In genomic region chr15:57567909-57568308, GRCh38 we compare ENCODE assay signal across 28 cellular contexts. TPM values are rescaled to one million over a fixed set of nuclear protein-coding genes. Genes with fewer than 3 reads are reported as not detected.
"Had no signal": no experiment of that assay in that cellular context is flagged by ENCODE, and none has a peak within 500 bp of the region (broad histone marks: within the 10 kb centered on the region; RNA-seq: fewer than 3 reads in every experiment).

No MANE protein-coding gene starts in this region.

- H3K27ac Mint-ChIP-seq: activated CD4-positive, alpha-beta T cell treated with anti-CD3 and anti-CD28 coated beads, Interleukin-2, amount 10 ng/mL, durations not matched to agents 7 days and 5 days; activated CD8-positive, alpha-beta memory T cell treated with anti-CD3 and anti-CD28 coated beads, Interleukin-2, amount 10 ng/mL, durations not matched to agents 7 days and 5 days; activated CD8-positive, alpha-beta T cell treated with anti-CD3 and anti-CD28 coated beads for 36 hours; activated naive CD8-positive, alpha-beta T cell; activated T-helper 1 cell treated with anti-CD3 and anti-CD28 coated beads, Interleukin-12 subunit alpha, Interleukin-12 subunit beta, Interleukin-2, Interleukin-4 antibody, amounts not matched to agents 30 ng/mL and 10 ng/mL and 1 ng/mL, durations not matched to agents 14 hours and 24 hours and 36 hours; natural killer cell treated with Interleukin-12 subunit alpha and Interleukin-12 subunit beta and Interleukin-15 and Interleukin-18, amount 100 ng/mL, for 72 hours; stimulated activated naive CD8-positive, alpha-beta T cell treated with anti-CD3 and anti-CD28 coated beads, Interleukin-15, Interleukin-2, amounts not matched to agents 100 ng/mL and 50 ng/mL, for 24 hours; T-helper 2 cell treated with Interferon-gamma antibody and Interleukin-4, amounts not matched to agents 5 μg/mL and 100 μg/mL, for 36 hours had no signal

- H3K4me3 ChIP-seq: breast epithelium, coronary artery, heart right ventricle, pancreas, psoas muscle, tibial artery had no signal

- ATAC-seq: activated CD8-positive, alpha-beta memory T cell treated with anti-CD3 and anti-CD28 coated beads, Interleukin-2, amount 10 ng/mL, durations not matched to agents 7 days and 5 days; activated CD8-positive, alpha-beta T cell treated with anti-CD3 and anti-CD28 coated beads for 36 hours; heart right ventricle; natural killer cell treated with Interleukin-12 subunit alpha and Interleukin-12 subunit beta and Interleukin-15 and Interleukin-18, amount 100 ng/mL, for 72 hours; pancreas; psoas muscle had no signal

- H3K27ac ChIP-seq: coronary artery, epithelial cell of prostate, neutrophil, pancreas, psoas muscle, tibial artery, WERI-Rb-1 had no signal

- H3K9me3 ChIP-seq: breast epithelium, heart right ventricle, neutrophil, pancreas, psoas muscle, tibial artery had no signal

- H3K27me3 ChIP-seq: breast epithelium, pancreas, tibial artery had no signal

- H3K4me3 Mint-ChIP-seq: activated CD4-positive, alpha-beta T cell treated with anti-CD3 and anti-CD28 coated beads, Interleukin-2, amount 10 ng/mL, durations not matched to agents 7 days and 5 days; activated CD8-positive, alpha-beta memory T cell treated with anti-CD3 and anti-CD28 coated beads, Interleukin-2, amount 10 ng/mL, durations not matched to agents 7 days and 5 days; activated CD8-positive, alpha-beta T cell treated with anti-CD3 and anti-CD28 coated beads for 36 hours; activated naive CD8-positive, alpha-beta T cell; activated T-helper 1 cell treated with anti-CD3 and anti-CD28 coated beads, Interleukin-12 subunit alpha, Interleukin-12 subunit beta, Interleukin-2, Interleukin-4 antibody, amounts not matched to agents 30 ng/mL and 10 ng/mL and 1 ng/mL, durations not matched to agents 14 hours and 24 hours and 36 hours; natural killer cell treated with Interleukin-12 subunit alpha and Interleukin-12 subunit beta and Interleukin-15 and Interleukin-18, amount 100 ng/mL, for 72 hours; stimulated activated naive CD8-positive, alpha-beta T cell treated with anti-CD3 and anti-CD28 coated beads, Interleukin-15, Interleukin-2, amounts not matched to agents 100 ng/mL and 50 ng/mL, for 24 hours; T-helper 2 cell treated with Interferon-gamma antibody and Interleukin-4, amounts not matched to agents 5 μg/mL and 100 μg/mL, for 36 hours had no signal

- DNase-seq: activated CD4-positive, alpha-beta T cell treated with anti-CD3 and anti-CD28 coated beads, Interleukin-2, amount 10 ng/mL, durations not matched to agents 7 days and 5 days; activated CD4-positive, CD25-positive, alpha-beta regulatory T cell treated with anti-CD3 and anti-CD28 coated beads, Interleukin-2, amount 50 U/mL, for 72 hours; activated CD8-positive, alpha-beta memory T cell treated with anti-CD3 and anti-CD28 coated beads, Interleukin-2, amount 10 ng/mL, durations not matched to agents 7 days and 5 days; activated CD8-positive, alpha-beta T cell treated with anti-CD3 and anti-CD28 coated beads for 36 hours; activated gamma-delta T cell treated with Interleukin-2 at 50 U/mL for 16 hours; activated T-cell treated with anti-CD3 and anti-CD28 coated beads for 4 hours; amniotic stem cell; foreskin fibroblast; heart right ventricle; left ventricle myocardium superior; mammary epithelial cell; pancreas; psoas muscle; right cardiac atrium; stimulated activated CD4-positive, alpha-beta T cell treated with anti-CD3 and anti-CD28 coated beads, Interleukin-12 subunit alpha, Interleukin-12 subunit beta, amount 100 ng/mL, for 4 hours; stimulated activated CD4-positive, alpha-beta T cell treated with anti-CD3 and anti-CD28 coated beads, Interleukin-4, amount 100 ng/mL, for 4 hours; substantia nigra; tibial artery; WERI-Rb-1 had no signal

- H3K4me1 ChIP-seq: breast epithelium, pancreas, psoas muscle, tibial artery had no signal

- H3K9me3 Mint-ChIP-seq: activated CD4-positive, alpha-beta T cell treated with anti-CD3 and anti-CD28 coated beads, Interleukin-2, amount 10 ng/mL, durations not matched to agents 7 days and 5 days; activated CD8-positive, alpha-beta T cell treated with anti-CD3 and anti-CD28 coated beads for 36 hours; activated T-helper 1 cell treated with anti-CD3 and anti-CD28 coated beads, Interleukin-12 subunit alpha, Interleukin-12 subunit beta, Interleukin-2, Interleukin-4 antibody, amounts not matched to agents 30 ng/mL and 10 ng/mL and 1 ng/mL, durations not matched to agents 14 hours and 24 hours and 36 hours; natural killer cell treated with Interleukin-12 subunit alpha and Interleukin-12 subunit beta and Interleukin-15 and Interleukin-18, amount 100 ng/mL, for 72 hours; stimulated activated naive CD8-positive, alpha-beta T cell treated with anti-CD3 and anti-CD28 coated beads, Interleukin-15, Interleukin-2, amounts not matched to agents 100 ng/mL and 50 ng/mL, for 24 hours; T-helper 2 cell treated with Interferon-gamma antibody and Interleukin-4, amounts not matched to agents 5 μg/mL and 100 μg/mL, for 36 hours had no signal

- H3K36me3 Mint-ChIP-seq: activated CD8-positive, alpha-beta memory T cell treated with anti-CD3 and anti-CD28 coated beads, Interleukin-2, amount 10 ng/mL, durations not matched to agents 7 days and 5 days; activated naive CD8-positive, alpha-beta T cell; natural killer cell treated with Interleukin-12 subunit alpha and Interleukin-12 subunit beta and Interleukin-15 and Interleukin-18, amount 100 ng/mL, for 72 hours had no signal

- H3K36me3 ChIP-seq: breast epithelium, heart right ventricle, neutrophil, pancreas, tibial artery, WERI-Rb-1 had no signal

RNA-seq across cellular contexts. Expression of gene MYZAP, which starts 23.8 kb away (rescaled TPM):
- total RNA-seq: activated CD4-positive, alpha-beta T cell treated with anti-CD3 and anti-CD28 coated beads, Interleukin-2, amount 10 ng/mL, durations not matched to agents 7 days and 5 days; activated CD8-positive, alpha-beta memory T cell treated with anti-CD3 and anti-CD28 coated beads, Interleukin-2, amount 10 ng/mL, durations not matched to agents 7 days and 5 days; activated CD8-positive, alpha-beta T cell treated with anti-CD3 and anti-CD28 coated beads for 36 hours; activated T-helper 1 cell treated with anti-CD3 and anti-CD28 coated beads, Interleukin-12 subunit alpha, Interleukin-12 subunit beta, Interleukin-2, Interleukin-4 antibody, amounts not matched to agents 30 ng/mL and 10 ng/mL and 1 ng/mL, durations not matched to agents 14 hours and 24 hours and 36 hours; natural killer cell treated with Interleukin-12 subunit alpha and Interleukin-12 subunit beta and Interleukin-15 and Interleukin-18, amount 100 ng/mL, for 72 hours had no signal
